ENCODE assay signal across 11 cellular contexts in genomic region chr13:26996965-26997752, GRCh38.
DNase-seq lines count a peak whose midpoint lies in the region; ATAC-seq and TF ChIP-seq lines count a peak whose summit lies in the region.
"Had no signal": no experiment of that assay in that cellular context is flagged by ENCODE, and none has a peak within 500 bp of the region (broad histone marks: within the 10 kb centered on the region; RNA-seq: fewer than 3 reads in every experiment).

No MANE protein-coding gene starts in this region.

- H3K27me3 Mint-ChIP-seq in activated T-helper 1 cell treated with anti-CD3 and anti-CD28 coated beads, Interleukin-12 subunit alpha, Interleukin-12 subunit beta, Interleukin-2, Interleukin-4 antibody, amounts not matched to agents 30 ng/mL and 10 ng/mL and 1 ng/mL, durations not matched to agents 14 hours and 24 hours and 36 hours (ENCODE audit: insufficient read depth): peaks cover 8% of the 10 kb centered on the region

- peak; percentile 36 for DNase-seq in GM10266 (ENCODE audit: extremely low spot score)
- no peak for DNase-seq in activated T-helper 1 cell treated with anti-CD3 and anti-CD28 coated beads, Interleukin-12 subunit alpha, Interleukin-12 subunit beta, Interleukin-2, Interleukin-4 antibody, amounts not matched to agents 30 ng/mL and 10 ng/mL and 1 ng/mL, durations not matched to agents 14 hours and 24 hours and 36 hours (ENCODE audit: low spot score)
- no peak for DNase-seq in hypothalamus (lab: John Stamatoyannopoulos, UW)
- DNase-seq in stimulated activated CD4-positive, alpha-beta T cell treated with anti-CD3 and anti-CD28 coated beads, Interleukin-1b, Interleukin-23, amount 100 ng/mL, for 48 hours: no peak
- no peak for DNase-seq in NCI-H1694 treated with DMSO at 0.1 percent for 48 hours (lab: John Stamatoyannopoulos, UW)
- no peak for DNase-seq in iPS-NIHi7 (ENCODE audit: extremely low spot score)
- DNase-seq: DMS153, foreskin melanocyte, psoas muscle had no signal

- intact Hi-C loops in activated T-helper 1 cell treated with anti-CD3 and anti-CD28 coated beads, Interleukin-12 subunit alpha, Interleukin-12 subunit beta, Interleukin-2, Interleukin-4 antibody, amounts not matched to agents 30 ng/mL and 10 ng/mL and 1 ng/mL, durations not matched to agents 14 hours and 24 hours and 36 hours (cut with micrococcal nuclease): loop anchor here (1.0 kb wide), 2 partner anchors 26 to 134 kb away; no protein-coding TSS in a partner anchor

- H3K36me3 Mint-ChIP-seq in activated T-helper 1 cell treated with anti-CD3 and anti-CD28 coated beads, Interleukin-12 subunit alpha, Interleukin-12 subunit beta, Interleukin-2, Interleukin-4 antibody, amounts not matched to agents 30 ng/mL and 10 ng/mL and 1 ng/mL, durations not matched to agents 14 hours and 24 hours and 36 hours (ENCODE audit: low read depth): no peaks in the 10 kb centered on the region

- ATAC-seq in GM19372 (IDR thresholded peaks at IDR 0.05; ENCODE audit: low read depth, unreplicated experiment) (peak; percentile 92), HG03095 (IDR thresholded peaks at IDR 0.05; ENCODE audit: unreplicated experiment) (peak; percentile 93)
- ATAC-seq: psoas muscle had no signal

- H3K4me1 Mint-ChIP-seq in activated T-helper 1 cell treated with anti-CD3 and anti-CD28 coated beads, Interleukin-12 subunit alpha, Interleukin-12 subunit beta, Interleukin-2, Interleukin-4 antibody, amounts not matched to agents 30 ng/mL and 10 ng/mL and 1 ng/mL, durations not matched to agents 14 hours and 24 hours and 36 hours (ENCODE audit: low read depth): peaks cover 8% of the 10 kb centered on the region

- peak overlapping the region; percentile 34 for H3K4me3 Mint-ChIP-seq in activated T-helper 1 cell treated with anti-CD3 and anti-CD28 coated beads, Interleukin-12 subunit alpha, Interleukin-12 subunit beta, Interleukin-2, Interleukin-4 antibody, amounts not matched to agents 30 ng/mL and 10 ng/mL and 1 ng/mL, durations not matched to agents 14 hours and 24 hours and 36 hours

- peak overlapping the region; percentile 49 for H3K27ac Mint-ChIP-seq in activated T-helper 1 cell treated with anti-CD3 and anti-CD28 coated beads, Interleukin-12 subunit alpha, Interleukin-12 subunit beta, Interleukin-2, Interleukin-4 antibody, amounts not matched to agents 30 ng/mL and 10 ng/mL and 1 ng/mL, durations not matched to agents 14 hours and 24 hours and 36 hours

- TF ChIP-seq CTCF in GM10266 (IDR thresholded peaks at IDR 0.05; ENCODE audit: control insufficient read depth, insufficient read depth, low read depth, missing control alignments): no peak

- no peaks in the 10 kb centered on the region for H3K9me3 Mint-ChIP-seq in activated T-helper 1 cell treated with anti-CD3 and anti-CD28 coated beads, Interleukin-12 subunit alpha, Interleukin-12 subunit beta, Interleukin-2, Interleukin-4 antibody, amounts not matched to agents 30 ng/mL and 10 ng/mL and 1 ng/mL, durations not matched to agents 14 hours and 24 hours and 36 hours
